1 cellular context compared by ENCODE assay signal in genomic region chr7:82442492-82443043, GRCh38.
TF ChIP-seq lines count a peak whose summit lies in the region.

No MANE protein-coding gene starts in this region.

TF ChIP-seq in H1, 55 proteins besides CTCF, POLR2A, EP300 and RAD21 (continued from another document):
- TF ChIP-seq MAX (IDR thresholded peaks at IDR 0.05) (peak; percentile 41; the same call in 1 of the 2 replicates), RXRA (IDR thresholded peaks at IDR 0.05; ENCODE audit: insufficient read depth, low read depth, low read length) (no peak), CBX8 (IDR thresholded peaks at IDR 0.05; ENCODE audit: borderline replicate concordance, low read depth, low read length) (no peak), NRF1 (IDR thresholded peaks at IDR 0.05; ENCODE audit: low read depth, low read length) (no peak), KDM4A (IDR thresholded peaks at IDR 0.05; ENCODE audit: low read depth, low read length, severe bottlenecking) (peak; percentile 11), CHD1 (IDR thresholded peaks at IDR 0.05; ENCODE audit: low read depth, low read length) (no peak), SAP30 (IDR thresholded peaks at IDR 0.05; ENCODE audit: insufficient read depth, insufficient replicate concordance, low read length) (peak; percentile 28), MAFK (IDR thresholded peaks at IDR 0.05; ENCODE audit: low read depth, low read length) (no peak)
